ENCODE assay signal across 17 cellular contexts in the genomic region with DNA sequence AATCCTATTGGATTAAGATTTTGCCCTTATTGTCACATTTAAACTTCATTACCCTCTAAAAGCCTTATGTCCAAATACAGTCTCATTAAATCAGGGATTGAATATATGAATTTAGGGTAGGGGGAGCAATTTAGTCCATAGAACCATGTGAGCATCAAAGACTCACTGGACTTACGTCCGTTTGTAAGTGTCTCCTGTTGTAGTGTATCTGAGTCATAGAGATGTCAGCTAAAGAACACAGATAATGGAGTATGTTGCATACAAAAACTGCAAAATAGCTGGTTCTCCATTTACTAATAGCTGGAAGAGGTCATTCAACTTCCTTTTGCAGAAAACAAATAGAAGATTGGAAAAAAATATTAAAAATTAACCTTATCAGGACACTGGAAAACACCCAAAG.
DNase-seq lines count a peak whose midpoint lies in the region; FAIRE-seq and TF ChIP-seq lines count a peak whose summit lies in the region.
"Had no signal": no experiment of that assay in that cellular context is flagged by ENCODE, and none has a peak within 500 bp of the region (broad histone marks: within the 10 kb centered on the region; RNA-seq: fewer than 3 reads in every experiment).

No MANE protein-coding gene starts in this region.

- H3K4me3 ChIP-seq in GM23248 (no peak overlapping the region), keratinocyte (ENCODE audit: control insufficient read depth in 2 of 3, extremely low read depth in 1 of 3, insufficient read depth in 2 of 3, low read depth in 1 of 3, low read length in 3 of 3) (no peak overlapping the region)
- H3K4me3 ChIP-seq: BLaER1 had no signal

- no peak overlapping the region for H3K27ac ChIP-seq in GM23248
- H3K27ac ChIP-seq in keratinocyte (ENCODE audit: control insufficient read depth, insufficient read depth, low read length): peak overlapping the region; percentile 51
- H3K27ac ChIP-seq: BLaER1 had no signal

- peak; percentile 71 for FAIRE-seq in keratinocyte (lab: Jason Lieb, UNC)
- FAIRE-seq: A204.1, H1 had no signal

- 23 to 47% methylated on average over 2 of the region's 2 CpGs for WGBS in GM23248 (ENCODE audit: low coverage in 1 of 2, low lambda C conversion rate in 2 of 2, missing lambda C conversion rate in 2 of 2), 2 experiments

- H4K20me1 ChIP-seq in GM23248 (ENCODE audit: insufficient read depth) (no peaks in the 10 kb centered on the region), keratinocyte (ENCODE audit: control insufficient read depth, extremely low read depth, insufficient read depth, low read length) (no peaks in the 10 kb centered on the region)
- H4K20me1 ChIP-seq: BLaER1 had no signal

- H3K4me1 ChIP-seq in GM23248 (ENCODE audit: insufficient read depth) (peaks cover 19% of the 10 kb centered on the region), keratinocyte (ENCODE audit: control insufficient read depth, extremely low read depth, insufficient read depth, low read length) (peaks cover 19% of the 10 kb centered on the region)
- H3K4me1 ChIP-seq: BLaER1 had no signal

- H3K27me3 ChIP-seq in GM23248 (replicated peaks; ENCODE audit: insufficient read depth) (no peaks in the 10 kb centered on the region), keratinocyte (ENCODE audit: control insufficient read depth, extremely low read depth, insufficient read depth, low read length) (no peaks in the 10 kb centered on the region)
- H3K27me3 ChIP-seq: BLaER1 had no signal

- DNase-seq in GM23248 (peak; percentile 27), RPMI7951 (ENCODE audit: low read depth) (peak; percentile 25), amniotic epithelial cell (ENCODE audit: low read depth) (peak; percentile 40), keratinocyte (ENCODE audit: low read depth, low spot score) (no peak), Kasumi-1 (lab: John Stamatoyannopoulos, UW) (no peak), AG08396 (ENCODE audit: low spot score) (no peak)
- DNase-seq in activated CD4-positive, alpha-beta T cell treated with anti-CD3 and anti-CD28 coated beads, Interleukin-2, amount 50 U/mL, for 1 hour: no peak
- DNase-seq: ACHN; AML-193; CD4-positive, alpha-beta memory T cell; DMS153; DMS79; GF-D8; H9 had no signal

- no peaks in the 10 kb centered on the region for H3K9me1 ChIP-seq in keratinocyte (ENCODE audit: control insufficient read depth, extremely low read depth, insufficient read depth, low read length)

- no peak overlapping the region for H3K9ac ChIP-seq in GM23248
- H3K9ac ChIP-seq in keratinocyte (ENCODE audit: control insufficient read depth, extremely low read depth, insufficient read depth, low read length): no peak overlapping the region
- H3K9ac ChIP-seq: BLaER1 had no signal

- H3K79me2 ChIP-seq in GM23248 (ENCODE audit: insufficient read depth) (no peaks in the 10 kb centered on the region), keratinocyte (ENCODE audit: control insufficient read depth, insufficient read depth, low read length) (no peaks in the 10 kb centered on the region)

- no peaks in the 10 kb centered on the region for H3K36me3 ChIP-seq in GM23248 (ENCODE audit: low read depth)
- H3K36me3 ChIP-seq in keratinocyte (ENCODE audit: control insufficient read depth in 2 of 2, extremely low read depth in 1 of 2, insufficient read depth in 2 of 2, low read length in 2 of 2): no peaks in the 10 kb centered on the region
- H3K36me3 ChIP-seq: BLaER1 had no signal

- H3K9me2 ChIP-seq in GM23248 (ENCODE audit: insufficient read depth): no peaks in the 10 kb centered on the region

- peaks cover 12% of the 10 kb centered on the region; the same call in 1 of the 2 replicates for H3F3A ChIP-seq in GM23248 (ENCODE audit: insufficient read depth)

- H2AFZ ChIP-seq in GM23248: no peak overlapping the region
- no peak overlapping the region for H2AFZ ChIP-seq in keratinocyte (ENCODE audit: control insufficient read depth, low read length)

- H3K4me2 ChIP-seq in GM23248 (ENCODE audit: unreplicated experiment) (peak overlapping the region; percentile 36), keratinocyte (ENCODE audit: control insufficient read depth, extremely low read depth, insufficient read depth, low read depth, low read length) (peak overlapping the region; percentile 1)
- H3K4me2 ChIP-seq: BLaER1 had no signal

- no peak for TF ChIP-seq CTCF in keratinocyte (optimal IDR thresholded peaks at IDR 0.05 in 1 of 3, IDR thresholded peaks at IDR 0.05 in 1 of 3, conservative IDR thresholded peaks at IDR 0.05 in 1 of 3; ENCODE audit: extremely low read depth in 1 of 3, insufficient read depth in 2 of 3, low read length in 3 of 3)

- in situ Hi-C loops in GM23248 (cut with MboI): no loop called here

- dilution Hi-C loops in keratinocyte (cut with MboI; ENCODE audit: extremely low pct_ligation_motif_present, low sequenced_read_pairs): no loop called here

- H3K9me3 ChIP-seq in GM23248 (ENCODE audit: low read depth) (no peaks in the 10 kb centered on the region), keratinocyte (ENCODE audit: control insufficient read depth, low read depth, low read length) (no peaks in the 10 kb centered on the region)
- H3K9me3 ChIP-seq: BLaER1 had no signal

Comparison
In these comparisons a context has a peak if more than half of its experiments do, and no peak if none do; other contexts are left out.
1. DNase-seq: peak in GM23248 (single experiment), RPMI7951 (single experiment) and amniotic epithelial cell (single experiment); none in keratinocyte (single experiment), Kasumi-1 (0 of 2), AG08396 (single experiment) and activated CD4-positive, alpha-beta T cell treated with anti-CD3 and anti-CD28 coated beads, Interleukin-2, amount 50 U/mL, for 1 hour (single experiment).